Comparison of ENCODE assay signal across 23 cellular contexts in the genomic region with DNA sequence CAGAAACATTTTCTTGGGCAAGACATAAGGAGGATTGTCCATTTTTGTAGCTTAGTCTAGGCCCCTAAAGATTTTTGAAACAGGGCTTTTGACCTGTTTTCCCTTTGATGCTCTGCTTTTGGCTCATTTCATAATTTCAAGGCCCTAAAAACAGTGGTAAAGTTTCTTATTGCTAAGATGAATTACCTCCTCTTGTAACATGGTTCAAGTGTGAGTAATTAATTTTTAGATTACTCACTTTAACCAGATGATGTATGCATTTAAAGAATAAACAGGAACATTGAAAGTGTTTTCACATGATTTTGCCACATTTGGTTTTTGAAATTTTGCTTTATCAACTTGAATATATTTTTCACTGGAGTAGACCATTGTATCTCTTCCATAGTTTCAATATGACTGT. TPM values are rescaled to one million over a fixed set of nuclear protein-coding genes. Genes with fewer than 3 reads are reported as not detected.
DNase-seq lines count a peak whose midpoint lies in the region; ATAC-seq and TF ChIP-seq lines count a peak whose summit lies in the region.
"Had no signal": no experiment of that assay in that cellular context is flagged by ENCODE, and none has a peak within 500 bp of the region (broad histone marks: within the 10 kb centered on the region; RNA-seq: fewer than 3 reads in every experiment).

No MANE protein-coding gene starts in this region.

- TF ChIP-seq CTCF in Loucy (conservative IDR thresholded peaks at IDR 0.05; ENCODE audit: low read length) (no peak), nephron (IDR thresholded peaks at IDR 0.05; ENCODE audit: unreplicated experiment in 3 of 3) (no peak), thyroid gland (IDR thresholded peaks at IDR 0.05) (no peak), adrenal gland (IDR thresholded peaks at IDR 0.05) (no peak)

- ATAC-seq in activated naive CD4-positive, alpha-beta T cell treated with anti-CD3 and anti-CD28 coated beads, Interleukin-2, amount 50 U/mL, for 72 hours, result peak; percentile 33 to 69
- ATAC-seq: HepG2 had no signal

- H3K9ac ChIP-seq in Loucy (ENCODE audit: low read depth, low read length, poor library complexity, severe bottlenecking), result peak overlapping the region; percentile 73

- peak overlapping the region in 2 of 3 experiments; percentile 15 to 38 for H3K4me3 Mint-ChIP-seq in nephron
- H3K4me3 Mint-ChIP-seq: CD4-positive, CD25-positive, alpha-beta regulatory T cell; CD8-positive, alpha-beta memory T cell; H9; IgD-negative memory B cell had no signal

- intact Hi-C loops in thyroid gland (cut with DNase I) (no loop called here), adrenal gland (cut with DNase I) (no loop called here)

- H3K4me3 ChIP-seq in Loucy (ENCODE audit: low read length, poor library complexity, severe bottlenecking) (peak overlapping the region; percentile 73), thyroid gland (replicated peaks in 1 of 3) (no peak overlapping the region), adrenal gland (no peak overlapping the region)

- no peaks in the 10 kb centered on the region; the same call in 1 of the 2 replicates for H3F3A ChIP-seq in Loucy (ENCODE audit: low read depth)

- H3K27ac ChIP-seq in thyroid gland, result peak overlapping the region in 2 of 3 donors; percentile 69 to 80
- no peak overlapping the region for H3K27ac ChIP-seq in adrenal gland

- peaks cover 22% of the 10 kb centered on the region for H3K4me1 Mint-ChIP-seq in nephron

- no peaks in the 10 kb centered on the region for H4K20me1 ChIP-seq in Loucy (ENCODE audit: insufficient read depth, low read length, poor library complexity, severe bottlenecking)

- no peaks in the 10 kb centered on the region for H3K9me3 ChIP-seq in Loucy (ENCODE audit: insufficient read depth, low read depth, low read length)
- H3K9me3 ChIP-seq in thyroid gland, result no peaks in the 10 kb centered on the region
- no peaks in the 10 kb centered on the region for H3K9me3 ChIP-seq in adrenal gland (replicated peaks in 1 of 3)

- H3K4me1 ChIP-seq in Loucy (ENCODE audit: insufficient read depth, low read length, poor library complexity, severe bottlenecking) (peaks cover 42% of the 10 kb centered on the region), thyroid gland (peaks cover 7 to 30% of the 10 kb centered on the region in 2 donors), adrenal gland (replicated peaks in 1 of 2) (peaks cover 8 to 13% of the 10 kb centered on the region in 2 donors)

- H3K27me3 ChIP-seq in Loucy (ENCODE audit: insufficient read depth, low read length, poor library complexity, severe bottlenecking) (no peaks in the 10 kb centered on the region), thyroid gland (no peaks in the 10 kb centered on the region), adrenal gland (no peaks in the 10 kb centered on the region)

- peaks cover 6% of the 10 kb centered on the region for H3K27me3 Mint-ChIP-seq in nephron (ENCODE audit: low read depth)

- H3K79me2 ChIP-seq in Loucy (ENCODE audit: insufficient read depth, low read length), result peaks cover 28% of the 10 kb centered on the region

- no peaks in the 10 kb centered on the region for H3K9me2 ChIP-seq in Loucy (replicated peaks; ENCODE audit: low read depth, low read length)

- no peak overlapping the region for H3K27ac Mint-ChIP-seq in activated naive CD4-positive, alpha-beta T cell treated with anti-CD3 and anti-CD28 coated beads, Interleukin-2, amount 50 U/mL, for 72 hours
- H3K27ac Mint-ChIP-seq in nephron, result no peak overlapping the region
- H3K27ac Mint-ChIP-seq: CD4-positive, CD25-positive, alpha-beta regulatory T cell; CD8-positive, alpha-beta memory T cell; H9; IgD-negative memory B cell had no signal

- no peaks in the 10 kb centered on the region for H3K9me3 Mint-ChIP-seq in activated naive CD4-positive, alpha-beta T cell treated with anti-CD3 and anti-CD28 coated beads, Interleukin-2, amount 50 U/mL, for 72 hours
- H3K9me3 Mint-ChIP-seq in nephron, result no peaks in the 10 kb centered on the region
- H3K9me3 Mint-ChIP-seq: CD4-positive, CD25-positive, alpha-beta regulatory T cell; CD8-positive, alpha-beta memory T cell; H9; IgD-negative memory B cell had no signal

- peak overlapping the region; percentile 28; the same call in 1 of the 2 replicates for H2AFZ ChIP-seq in Loucy (ENCODE audit: low read length)

- H3K36me3 ChIP-seq in Loucy (ENCODE audit: insufficient read depth, low read length) (no peaks in the 10 kb centered on the region), thyroid gland (no peaks in the 10 kb centered on the region), adrenal gland (replicated peaks in 1 of 2) (no peaks in the 10 kb centered on the region)

- no peaks in the 10 kb centered on the region for H3K36me3 Mint-ChIP-seq in activated naive CD4-positive, alpha-beta T cell treated with anti-CD3 and anti-CD28 coated beads, Interleukin-2, amount 50 U/mL, for 72 hours
- no peaks in the 10 kb centered on the region for H3K36me3 Mint-ChIP-seq in nephron (ENCODE audit: low read depth)
- H3K36me3 Mint-ChIP-seq: CD4-positive, CD25-positive, alpha-beta regulatory T cell; IgD-negative memory B cell had no signal

- TF ChIP-seq POLR2A in thyroid gland (IDR thresholded peaks at IDR 0.05), result no peak
- TF ChIP-seq POLR2A in adrenal gland (IDR thresholded peaks at IDR 0.05), result no peak

- peak overlapping the region; percentile 76 for H3K4me2 ChIP-seq in Loucy (ENCODE audit: low read depth, low read length, poor library complexity, severe bottlenecking)

- no peak for DNase-seq in activated naive CD4-positive, alpha-beta T cell treated with anti-CD3 and anti-CD28 coated beads, Interleukin-2, amount 50 U/mL, for 72 hours (ENCODE audit: low spot score in 2 of 2)
- no peak for DNase-seq in activated naive CD4-positive, alpha-beta T cell treated with anti-CD3 and anti-CD28 coated beads, Interleukin-2, amount 50 U/mL, for 16 hours
- no peak for DNase-seq in thyroid gland
- no peak for DNase-seq in LoVo (ENCODE audit: low spot score)
- no peak for DNase-seq in adrenal gland
- DNase-seq in NCI-H774 (lab: John Stamatoyannopoulos, UW), result no peak
- DNase-seq: 8988T; C1 segment of cervical spinal cord; CD4-positive, CD25-positive, alpha-beta regulatory T cell; CD8-positive, alpha-beta memory T cell; COR-L47; DMS 273 treated with DMSO at 0.1 percent for 48 hours; DMS53; GDM1; H9 had no signal

RNA-seq across cellular contexts. Expression of a gene that starts 1.2 kb away (rescaled TPM):
- total RNA-seq in activated naive CD4-positive, alpha-beta T cell treated with anti-CD3 and anti-CD28 coated beads, Interleukin-2, amount 50 U/mL, for 72 hours, result not detected
- 10 to 100 TPM in 1 of 4 donors, 1 to 10 TPM in 1, under 1 TPM in 2; 0.20 to 25.7 (median 2.6) TPM for total RNA-seq in thyroid gland
- not detected for total RNA-seq in adrenal gland
- not detected for polyA plus RNA-seq in adrenal gland
- total RNA-seq: A673; CD4-positive, CD25-positive, alpha-beta regulatory T cell; CD8-positive, alpha-beta memory T cell; Daoy; H1; H9; HepG2 had no signal
- polyA plus RNA-seq: AG04450; CD4-positive, CD25-positive, alpha-beta regulatory T cell; CD8-positive, alpha-beta memory T cell; H1; HepG2; IgD-negative memory B cell had no signal

RNA-seq across cellular contexts. Expression of a gene that starts 2.6 kb away (rescaled TPM):
- 1 to 10 TPM in 1 of 2 donors, under 1 TPM in 1; 0.57 to 1.9 TPM for total RNA-seq in activated naive CD4-positive, alpha-beta T cell treated with anti-CD3 and anti-CD28 coated beads, Interleukin-2, amount 50 U/mL, for 72 hours
- 100 to 1,000 TPM in 2 of 4 donors, 10 to 100 TPM in 2; 48.1 to 139 (median 99.0) TPM for total RNA-seq in thyroid gland
- total RNA-seq in adrenal gland, result 10 to 100 TPM; 16.2 to 44.7 (median 22.4) TPM
- polyA plus RNA-seq in adrenal gland, result 10 to 100 TPM; 23.4 to 35.3 (median 30.5) TPM
- total RNA-seq: CD4-positive, CD25-positive, alpha-beta regulatory T cell had no signal
- polyA plus RNA-seq: IgD-negative memory B cell had no signal

RNA-seq across cellular contexts. Expression of a gene that starts 29.1 kb away (rescaled TPM):
- under 1 TPM; 0.20 to 0.23 TPM for total RNA-seq in activated naive CD4-positive, alpha-beta T cell treated with anti-CD3 and anti-CD28 coated beads, Interleukin-2, amount 50 U/mL, for 72 hours
- total RNA-seq in thyroid gland (1 to 10 TPM; 1.5 to 4.8 (median 4.2) TPM), adrenal gland (1 to 10 TPM; 1.1 to 3.5 (median 2.3) TPM)
- polyA plus RNA-seq in adrenal gland, result 1 to 10 TPM in 1 of 3 donors, under 1 TPM in 2; 0.17 to 1.3 (median 0.97) TPM

Comparison
In these comparisons a context has a peak if more than half of its experiments do, and no peak if none do; other contexts are left out.
1. H3K27ac ChIP-seq: peak in thyroid gland (2 of 3); none in adrenal gland (0 of 5).
2. RNA of a gene that starts 2.6 kb away (total RNA-seq): 48.1 to 139 TPM in thyroid gland and 16.2 to 44.7 TPM in adrenal gland; 0.57 to 1.9 TPM in activated naive CD4-positive, alpha-beta T cell treated with anti-CD3 and anti-CD28 coated beads, Interleukin-2, amount 50 U/mL, for 72 hours; every median in the first group is over 4 times any median in the second.